In genomic region chrX:123822965-123823364, GRCh38 we compare ENCODE assay signal across 25 cellular contexts.
"Had no signal": no experiment of that assay in that cellular context is flagged by ENCODE, and none has a peak within 500 bp of the region (broad histone marks: within the 10 kb centered on the region; RNA-seq: fewer than 3 reads in every experiment).

No MANE protein-coding gene starts in this region.

- H3K4me1 ChIP-seq: esophagus muscularis mucosa, heart left ventricle, left lung, pancreas, psoas muscle, right atrium auricular region, spleen, upper lobe of left lung, vagina had no signal

- DNase-seq: activated CD4-positive, alpha-beta T cell treated with anti-CD3 and anti-CD28 coated beads for 36 hours; activated CD4-positive, CD25-positive, alpha-beta regulatory T cell; activated CD8-positive, alpha-beta memory T cell treated with anti-CD3 and anti-CD28 coated beads, Interleukin-2, amount 10 ng/mL, durations not matched to agents 7 days and 5 days; activated CD8-positive, alpha-beta T cell treated with anti-CD3 and anti-CD28 coated beads, Interleukin-2, amount 10 ng/mL, durations not matched to agents 7 days and 5 days; activated naive CD4-positive, alpha-beta T cell; activated T-cell treated with anti-CD3 and anti-CD28 coated beads, Interleukin-2, amount 50 U/mL, for 48 hours; anterior cingulate cortex; cerebellar nuclear complex; dorsolateral prefrontal cortex; effector memory CD8-positive, alpha-beta T cell; heart left ventricle; left lung; naive thymus-derived CD4-positive, alpha-beta T cell; pancreas; psoas muscle; spleen; stimulated activated naive CD8-positive, alpha-beta T cell treated with anti-CD3 and anti-CD28 coated beads, Interleukin-15, amount 100 ng/mL, for 72 hours; substantia nigra; upper lobe of left lung had no signal

- ATAC-seq: activated CD4-positive, alpha-beta T cell treated with anti-CD3 and anti-CD28 coated beads for 36 hours; activated CD8-positive, alpha-beta memory T cell treated with anti-CD3 and anti-CD28 coated beads, Interleukin-2, amount 10 ng/mL, durations not matched to agents 7 days and 5 days; activated CD8-positive, alpha-beta T cell treated with anti-CD3 and anti-CD28 coated beads, Interleukin-2, amount 10 ng/mL, durations not matched to agents 7 days and 5 days; activated naive CD4-positive, alpha-beta T cell treated with anti-CD3 and anti-CD28 coated beads, Interleukin-2, amount 50 U/mL, for 72 hours; effector memory CD8-positive, alpha-beta T cell; foreskin keratinocyte; heart left ventricle; left lung; naive thymus-derived CD4-positive, alpha-beta T cell; pancreas; psoas muscle; stimulated activated naive CD8-positive, alpha-beta T cell treated with anti-CD3 and anti-CD28 coated beads, Interleukin-15, amount 100 ng/mL, for 72 hours had no signal

- H3K27ac ChIP-seq: coronary artery, dorsolateral prefrontal cortex, esophagus muscularis mucosa, foreskin keratinocyte, heart left ventricle, left lung, pancreas, psoas muscle, right atrium auricular region, spleen, upper lobe of left lung, vagina had no signal

- H3K9me3 ChIP-seq: esophagus muscularis mucosa, left lung, pancreas, psoas muscle, right atrium auricular region, spleen, upper lobe of left lung, vagina had no signal

- H3K27me3 ChIP-seq: esophagus muscularis mucosa, foreskin keratinocyte, heart left ventricle, left lung, pancreas, right atrium auricular region, spleen, upper lobe of left lung, vagina had no signal

- FAIRE-seq: pancreas had no signal

- H3K4me3 ChIP-seq: coronary artery, dorsolateral prefrontal cortex, esophagus muscularis mucosa, heart left ventricle, left lung, pancreas, psoas muscle, right atrium auricular region, spleen, upper lobe of left lung, vagina had no signal

- H3K36me3 ChIP-seq: esophagus muscularis mucosa, heart left ventricle, left lung, pancreas, right atrium auricular region, spleen, upper lobe of left lung, vagina had no signal
